8 cellular contexts compared by ENCODE assay signal in the genomic region with DNA sequence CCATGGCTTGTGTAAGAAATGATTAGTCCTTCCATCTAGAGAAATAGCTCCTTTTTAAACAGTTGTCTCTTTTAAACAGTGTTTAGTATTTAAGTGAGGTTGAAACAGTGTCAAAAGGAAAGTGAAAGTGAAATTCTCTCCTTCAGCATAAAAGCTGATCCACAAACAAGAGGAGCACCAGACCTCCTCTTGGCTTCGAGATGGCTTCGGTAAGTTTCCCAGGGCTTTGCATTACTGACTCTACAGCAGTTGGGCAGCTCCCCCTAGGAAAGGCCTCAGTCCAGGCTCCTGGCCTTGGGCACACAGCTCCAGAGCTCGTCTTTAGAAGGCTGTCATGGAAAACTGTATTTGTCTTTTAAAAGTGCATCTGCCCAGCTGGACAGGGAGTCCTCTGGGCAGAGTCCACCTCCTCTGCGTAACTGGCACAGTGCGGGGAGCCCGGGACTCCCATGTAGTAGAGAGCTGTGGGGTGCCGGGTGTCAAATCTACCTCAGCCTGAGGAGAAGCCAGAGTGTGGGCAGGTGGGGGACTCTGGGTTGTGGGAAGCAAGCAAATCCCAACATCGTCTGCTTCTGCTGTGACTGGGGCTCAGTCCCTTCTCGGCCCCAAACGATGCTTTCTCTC. TPM values are rescaled to one million over a fixed set of nuclear protein-coding genes. Genes with fewer than 3 reads are reported as not detected.
DNase-seq lines count a peak whose midpoint lies in the region; ATAC-seq and TF ChIP-seq lines count a peak whose summit lies in the region.

Gene PLAAT4 (plus strand): TSS at position 140 of the 624 bp plus-strand sequence. CDS start 61 bp downstream, at position 201.

- H3K27me3 ChIP-seq in RWPE2 (ENCODE audit: insufficient read depth, poor library complexity, severe bottlenecking) = no peaks in the 10 kb centered on the region

- peak; percentile 41 for ATAC-seq in RWPE2 (ENCODE audit: low read depth)
- peak; percentile 59 for ATAC-seq in central memory CD8-positive, alpha-beta T cell (replicated peaks; ENCODE audit: extremely low read depth, poor library complexity, severe bottlenecking)
- peak; percentile 86 for ATAC-seq in left lobe of liver

- no peaks in the 10 kb centered on the region for H3K9me3 ChIP-seq in RWPE2 (ENCODE audit: severe bottlenecking)

- H3K4me3 Mint-ChIP-seq in central memory CD8-positive, alpha-beta T cell = peak within 1 kb of the TSS; percentile 95

- peak within 1 kb of the TSS; percentile 92 for H3K27ac Mint-ChIP-seq in central memory CD8-positive, alpha-beta T cell (ENCODE audit: low read depth)

- no peak for TF ChIP-seq CTCF in RWPE2 (IDR thresholded peaks at IDR 0.05; ENCODE audit: poor library complexity, severe bottlenecking)

- peaks cover 3% of the 10 kb centered on the region for H3K4me1 ChIP-seq in RWPE2 (ENCODE audit: insufficient read depth, poor library complexity, severe bottlenecking)

- H3K36me3 ChIP-seq in RWPE2 (ENCODE audit: low read depth) = no peaks in the 10 kb centered on the region

- DNase-seq in AG08395 (ENCODE audit: low spot score) (peak; percentile 63), GM19238 (ENCODE audit: insufficient read length, low spot score) (peak; percentile 55), RWPE2 (ENCODE audit: low spot score) (no peak), left lobe of liver (ENCODE audit: low spot score) (peak; percentile 87), activated gamma-delta T cell (lab: John Stamatoyannopoulos, UW) (no peak), activated gamma-delta T cell treated with Interleukin-2 at 50 U/mL for 16 hours (no peak)
- peak in 1 of 2 donors; percentile 48 for DNase-seq in central memory CD8-positive, alpha-beta T cell (ENCODE audit: low spot score in 2 of 2)
- DNase-seq in stimulated activated naive CD4-positive, alpha-beta T cell (lab: John Stamatoyannopoulos, UW) = peak; percentile 13 to 55 (median 30)

- H3K27ac ChIP-seq in RWPE2 (ENCODE audit: poor library complexity, severe bottlenecking) = no peak within 1 kb of the TSS

- H3K4me3 ChIP-seq in RWPE2 (ENCODE audit: severe bottlenecking) = peak within 1 kb of the TSS; percentile 5

- H3K4me1 Mint-ChIP-seq in central memory CD8-positive, alpha-beta T cell = peaks cover 91% of the 10 kb centered on the region

- no peaks in the 10 kb centered on the region for H3K9me3 Mint-ChIP-seq in central memory CD8-positive, alpha-beta T cell

- no peaks in the 10 kb centered on the region for H3K27me3 Mint-ChIP-seq in central memory CD8-positive, alpha-beta T cell

- peaks cover 52% of the 10 kb centered on the region for H3K36me3 Mint-ChIP-seq in central memory CD8-positive, alpha-beta T cell (ENCODE audit: insufficient read depth)

RNA-seq across cellular contexts. Expression of gene PLAAT4, which starts in this region (rescaled TPM):
- 47.6 TPM for total RNA-seq in left lobe of liver

Comparison
In these comparisons a context has a peak if more than half of its experiments do, and no peak if none do; other contexts are left out.
1. DNase-seq: peak in AG08395 (single experiment), GM19238 (single experiment), left lobe of liver (single experiment) and stimulated activated naive CD4-positive, alpha-beta T cell (6 of 6); none in RWPE2 (single experiment), activated gamma-delta T cell (single experiment) and activated gamma-delta T cell treated with Interleukin-2 at 50 U/mL for 16 hours (single experiment).
2. Peak in every context shown above with its lines, with median percentiles within 50 percentile points of each other: ATAC-seq.